In genomic region chr20:13771853-13772453, GRCh38 we compare ENCODE assay signal across 8 cellular contexts. TPM values are rescaled to one million over a fixed set of nuclear protein-coding genes. Genes with fewer than 3 reads are reported as not detected.
A peak's percentile ranks its signal among the peaks of the same experiment; 100 is the strongest.
DNase-seq lines count a peak whose midpoint lies in the region; ATAC-seq, FAIRE-seq and TF ChIP-seq lines count a peak whose summit lies in the region.

No MANE protein-coding gene starts in this region.

- peaks cover 5% of the 10 kb centered on the region for H3K36me3 ChIP-seq in GM06990 (ENCODE audit: control insufficient read depth, insufficient read depth, low read length)

- no peak overlapping the region for H3K4me3 Mint-ChIP-seq in activated naive CD4-positive, alpha-beta T cell treated with anti-CD3 and anti-CD28 coated beads for 36 hours

- no peak overlapping the region for H3K4me3 ChIP-seq in GM06990 (replicated peaks; ENCODE audit: low read depth, low read length)

- peaks cover 47% of the 10 kb centered on the region for H3K36me3 Mint-ChIP-seq in activated naive CD4-positive, alpha-beta T cell treated with anti-CD3 and anti-CD28 coated beads for 36 hours (ENCODE audit: low read depth)

- peaks cover 18% of the 10 kb centered on the region for H3K4me1 Mint-ChIP-seq in activated naive CD4-positive, alpha-beta T cell treated with anti-CD3 and anti-CD28 coated beads for 36 hours (ENCODE audit: low read depth)

- H3K9me3 Mint-ChIP-seq in activated naive CD4-positive, alpha-beta T cell treated with anti-CD3 and anti-CD28 coated beads for 36 hours = no peaks in the 10 kb centered on the region

- CTCF ChIA-PET in activated naive CD4-positive, alpha-beta T cell treated with anti-CD3 and anti-CD28 coated beads for 36 hours (lab: Charles Lee) = interaction anchor here (0.6 to 3.8 kb wide), 23 partner anchors 9 to 854 kb away, joined by 3 to 18 read pairs (median 3); partner anchors contain the start of genes ESF1 and NDUFAF5

- intact Hi-C loops in activated naive CD4-positive, alpha-beta T cell treated with anti-CD3 and anti-CD28 coated beads for 36 hours (cut with micrococcal nuclease) = loop anchor here (5.0 kb wide), 2 partner anchors 225 to 655 kb away; no protein-coding TSS in a partner anchor

- ATAC-seq in HG02642 (IDR thresholded peaks at IDR 0.05; ENCODE audit: poor library complexity, unreplicated experiment) = no peak

- TF ChIP-seq CTCF in GM06990 (IDR thresholded peaks at IDR 0.05; ENCODE audit: insufficient read depth, low read length, poor library complexity, severe bottlenecking) = peak; percentile 26

- peak; percentile 96 for FAIRE-seq in islet of Langerhans (lab: Jason Lieb, UNC)

- no peak overlapping the region for H3K27ac Mint-ChIP-seq in activated naive CD4-positive, alpha-beta T cell treated with anti-CD3 and anti-CD28 coated beads for 36 hours

- DNase-seq in GM06990 (ENCODE audit: extremely low read depth, insufficient read length) (no peak), LHCN-M2 (ENCODE audit: low read depth) (peak; percentile 35), SW480 (ENCODE audit: low spot score) (peak; percentile 66), ureter (ENCODE audit: low spot score) (no peak), HPDE6-E6E7 (ENCODE audit: extremely low spot score) (no peak)
- DNase-seq in activated naive CD4-positive, alpha-beta T cell treated with anti-CD3 and anti-CD28 coated beads for 36 hours = no peak

- no peaks in the 10 kb centered on the region for H3K27me3 ChIP-seq in GM06990 (replicated peaks; ENCODE audit: control insufficient read depth, insufficient read depth, low read length)

- H3K27me3 Mint-ChIP-seq in activated naive CD4-positive, alpha-beta T cell treated with anti-CD3 and anti-CD28 coated beads for 36 hours (ENCODE audit: low read depth) = no peaks in the 10 kb centered on the region

RNA-seq across cellular contexts. Expression of gene ESF1, which starts 12.8 kb away (rescaled TPM):
- total RNA-seq in LHCN-M2 (2014; rRNA removed) (15.8 and 16.0 TPM in 2 replicates), ureter (18.9 TPM)
- polyA plus RNA-seq in LHCN-M2 (2012) = 8.2 TPM
- 10 to 100 TPM; 14.5 TPM for total RNA-seq in activated naive CD4-positive, alpha-beta T cell treated with anti-CD3 and anti-CD28 coated beads for 36 hours

RNA-seq across cellular contexts. Expression of gene NDUFAF5, which starts 12.9 kb away (rescaled TPM):
- total RNA-seq in LHCN-M2 (2014; rRNA removed) (13.0 and 15.3 TPM in 2 replicates), ureter (51.6 TPM)
- 14.7 TPM for polyA plus RNA-seq in LHCN-M2 (2012)
- 10 to 100 TPM; 27.4 to 28.1 TPM for total RNA-seq in activated naive CD4-positive, alpha-beta T cell treated with anti-CD3 and anti-CD28 coated beads for 36 hours

Comparison
In these comparisons a context has a peak if more than half of its experiments do, and no peak if none do; other contexts are left out.
1. DNase-seq: peak in LHCN-M2 (single experiment) and SW480 (single experiment); none in GM06990 (single experiment), ureter (single experiment), activated naive CD4-positive, alpha-beta T cell treated with anti-CD3 and anti-CD28 coated beads for 36 hours (single experiment) and HPDE6-E6E7 (single experiment).